8 cellular contexts compared by ENCODE assay signal in the genomic region with DNA sequence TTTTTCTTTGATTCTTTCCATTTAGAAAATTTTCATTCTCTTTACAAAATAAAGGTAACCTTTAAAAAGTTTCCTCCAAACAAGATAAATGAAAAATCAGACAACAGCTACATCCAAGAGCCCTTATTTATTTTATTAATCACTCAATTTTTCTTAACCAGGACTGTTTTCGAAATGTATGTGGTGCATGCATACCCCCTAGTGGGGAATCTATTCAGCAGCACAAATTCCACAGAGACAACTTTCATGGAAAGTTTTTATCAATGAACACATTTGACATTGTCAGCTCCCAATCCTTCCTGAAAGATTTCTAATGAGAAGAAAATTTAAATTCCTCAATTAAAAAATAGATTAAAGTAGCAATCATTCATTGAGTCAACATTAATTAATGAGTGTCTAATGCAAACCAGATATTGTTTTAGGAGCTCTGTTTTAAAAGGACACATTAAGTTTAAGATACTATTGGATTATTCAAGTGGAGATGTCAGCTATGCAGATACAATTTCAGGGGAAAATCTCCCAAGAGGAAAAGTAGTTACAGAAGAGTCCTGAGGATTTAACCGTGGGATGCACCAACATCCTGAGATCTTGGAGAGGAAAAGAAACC. TPM values are rescaled to one million over a fixed set of nuclear protein-coding genes. Genes with fewer than 3 reads are reported as not detected.
A peak's percentile ranks its signal among the peaks of the same experiment; 100 is the strongest.
DNase-seq lines count a peak whose midpoint lies in the region; TF ChIP-seq lines count a peak whose summit lies in the region.

No MANE protein-coding gene starts in this region.

- H2AFZ ChIP-seq in PC-9 = no peak overlapping the region
- no peak overlapping the region for H2AFZ ChIP-seq in fibroblast of lung (ENCODE audit: low read length)

- TF ChIP-seq POLR2A in spleen (IDR thresholded peaks at IDR 0.05) = no peak

- peaks cover 14% of the 10 kb centered on the region; the same call in 1 of the 2 replicates for H3F3A ChIP-seq in PC-9 (ENCODE audit: insufficient read depth, low read depth)

- H4K20me1 ChIP-seq in PC-9 (ENCODE audit: insufficient read depth) (no peaks in the 10 kb centered on the region), fibroblast of lung (ENCODE audit: control insufficient read depth, extremely low read depth, insufficient read depth, low read length) (no peaks in the 10 kb centered on the region)

- H3K4me3 ChIP-seq in PC-9 = no peak overlapping the region
- H3K4me3 ChIP-seq in fibroblast of lung (replicated peaks in 1 of 4; ENCODE audit: control extremely low read depth in 1 of 4, insufficient read depth in 1 of 4, low read depth in 3 of 4, low read length in 4 of 4) = no peak overlapping the region
- H3K4me3 ChIP-seq in spleen = no peak overlapping the region

- H3K27me3 ChIP-seq in PC-9 (ENCODE audit: insufficient read depth, low read depth) (no peaks in the 10 kb centered on the region), fibroblast of lung (ENCODE audit: control insufficient read depth, insufficient read depth, low read length) (no peaks in the 10 kb centered on the region), spleen (replicated peaks in 1 of 7) (peaks cover 0 to 47% (median 0%) of the 10 kb centered on the region in 7 donors)

- H3K79me2 ChIP-seq in PC-9 (ENCODE audit: low read depth) = no peaks in the 10 kb centered on the region
- no peaks in the 10 kb centered on the region for H3K79me2 ChIP-seq in fibroblast of lung (ENCODE audit: control insufficient read depth, insufficient read depth, low read length)

- no peak overlapping the region for H3K9ac ChIP-seq in fibroblast of lung (ENCODE audit: insufficient read depth, low read length)

- H3K9me3 ChIP-seq in PC-9 (ENCODE audit: insufficient read depth, low read depth) (no peaks in the 10 kb centered on the region), fibroblast of lung (ENCODE audit: control insufficient read depth, insufficient read depth, low read depth, low read length) (no peaks in the 10 kb centered on the region), spleen (no peaks in the 10 kb centered on the region)

- POLR2A ChIA-PET in PC-9 (lab: Charles Lee; ENCODE audit: unreplicated experiment) = interaction anchor here (0.6 kb wide), 1 partner anchor 1395 kb away, joined by 4 read pairs; no protein-coding TSS in a partner anchor

- H3K4me1 ChIP-seq in PC-9 (replicated peaks; ENCODE audit: insufficient read depth) = peaks cover 16% of the 10 kb centered on the region
- peaks cover 3% of the 10 kb centered on the region for H3K4me1 ChIP-seq in fibroblast of lung (ENCODE audit: control insufficient read depth, extremely low read depth, insufficient read depth, low read length)
- peaks cover 0 to 13% (median 6%) of the 10 kb centered on the region in 6 donors for H3K4me1 ChIP-seq in spleen

- peak; percentile 22 for DNase-seq in NCI-H748 (lab: John Stamatoyannopoulos, UW; ENCODE audit: unreplicated experiment)
- no peak for DNase-seq in NCI-H748 treated with DMSO at 0.1 percent for 48 hours (lab: John Stamatoyannopoulos, UW)
- no peak for DNase-seq in PC-9
- DNase-seq in fibroblast of lung (ENCODE audit: low read depth in 2 of 2) = peak; percentile 43 to 70
- no peak for DNase-seq in spleen
- no peak for DNase-seq in RPMI8226
- no peak for DNase-seq in activated gamma-delta T cell (lab: John Stamatoyannopoulos, UW)
- DNase-seq in HPDE6-E6E7 (ENCODE audit: extremely low spot score) = no peak

- WGBS in spleen, 5 donors = 25 to 44% (median 29%) methylated on average over 2 of the region's 2 CpGs

- H3K9me2 ChIP-seq in PC-9 (ENCODE audit: insufficient read depth) = no peaks in the 10 kb centered on the region

- H3K36me3 ChIP-seq in PC-9 (ENCODE audit: low read depth) (no peaks in the 10 kb centered on the region), fibroblast of lung (ENCODE audit: control insufficient read depth, insufficient read depth, low read length) (no peaks in the 10 kb centered on the region), spleen (no peaks in the 10 kb centered on the region)

- H3K27ac ChIP-seq in PC-9 (no peak overlapping the region), fibroblast of lung (ENCODE audit: insufficient read depth, low read length) (no peak overlapping the region), spleen (no peak overlapping the region)

- CTCF ChIA-PET in PC-9 (lab: Charles Lee) = no interaction called here

- no TSS peak for BruUV-seq in PC-9 (replicated peaks; lab: Mats Ljungman, UMichigan)

- TF ChIP-seq CTCF in PC-9 (conservative IDR thresholded peaks at IDR 0.05) (peak; percentile 77), fibroblast of lung (conservative IDR thresholded peaks at IDR 0.05 in 1 of 2, IDR thresholded peaks at IDR 0.05 in 1 of 2; ENCODE audit: low read depth in 1 of 2, low read length in 2 of 2) (peak; percentile 72 to 85), spleen (IDR thresholded peaks at IDR 0.05 in 8 of 11, conservative IDR thresholded peaks at IDR 0.05 in 3 of 11) (peak in 9 of 11 experiments; percentile 15 to 67 (median 55))

- H3K4me2 ChIP-seq in PC-9 (no peak overlapping the region), fibroblast of lung (ENCODE audit: extremely low read depth, insufficient read depth, low read length) (no peak overlapping the region)

- intact Hi-C loops in PC-9 (cut with micrococcal nuclease; ENCODE audit: unreplicated experiment) = loop anchor here (1.0 to 10.0 kb wide), 4 partner anchors 112 to 1298 kb away; no protein-coding TSS in a partner anchor
- intact Hi-C loops in spleen (cut with DNase I; ENCODE audit: low total_unique reads) = loop anchor here (10.0 kb wide), 2 partner anchors 108 to 1068 kb away; no protein-coding TSS in a partner anchor

RNA-seq across cellular contexts. Expression of a gene that starts 5.2 kb away (rescaled TPM):
- total RNA-seq in PC-9 (2021) (0.52 and 0.55 TPM in 2 replicates), fibroblast of lung (0.77 and 0.83 TPM in 2 replicates), spleen (1 to 10 TPM in 2 of 7 donors, under 1 TPM in 5; 0.26 to 1.1 (median 0.79) TPM)
- polyA plus RNA-seq in fibroblast of lung (1.0 and 1.3 TPM in 2 replicates), spleen (under 1 TPM; 0.13 to 0.20 (median 0.14) TPM)
- 0.56 and 0.96 TPM in 2 replicates for polyA plus RNA-seq in fibroblast of lung (2012)
- 3.7 TPM in 1 of 2 replicates, not detected in the other for polyA minus RNA-seq in fibroblast of lung (ENCODE audit: low replicate concordance)

RNA-seq across cellular contexts. Expression of a gene that starts 8.8 kb away (rescaled TPM):
- total RNA-seq in PC-9 (2021) (25.4 and 32.4 TPM in 2 replicates), fibroblast of lung (32.2 and 38.3 TPM in 2 replicates), spleen (10 to 100 TPM; 23.7 to 34.0 (median 29.4) TPM)
- polyA plus RNA-seq in fibroblast of lung (38.6 and 44.5 TPM in 2 replicates), spleen (10 to 100 TPM; 34.1 to 44.9 (median 36.2) TPM)
- polyA plus RNA-seq in fibroblast of lung (2012) = 39.4 and 49.9 TPM in 2 replicates
- polyA minus RNA-seq in fibroblast of lung (ENCODE audit: low replicate concordance) = 3.8 and 6.3 TPM in 2 replicates

RNA-seq across cellular contexts. Expression of a gene that starts 57.9 kb away (rescaled TPM):
- total RNA-seq in PC-9 (2021) (3.9 and 6.7 TPM in 2 replicates), fibroblast of lung (under 0.01 TPM in 1 of 2 replicates, not detected in the other), spleen (under 1 TPM in 3 of 7 donors, not detected in 4; 0.13 to 0.83 (median 0.32) TPM)
- polyA plus RNA-seq in fibroblast of lung (0.72 and 13.1 TPM in 2 replicates), spleen (1 to 10 TPM in 2 of 3 donors, under 1 TPM in 1; 0.83 to 1.6 (median 1.2) TPM)
- polyA plus RNA-seq in fibroblast of lung (2012) = 0.54 and 9.4 TPM in 2 replicates
- 6.2 TPM in 1 of 2 replicates, not detected in the other for polyA minus RNA-seq in fibroblast of lung (ENCODE audit: low replicate concordance)

Comparison
In these comparisons a context has a peak if more than half of its experiments do, and no peak if none do; other contexts are left out.
1. DNase-seq: peak in NCI-H748 (single experiment) and fibroblast of lung (2 of 2); none in NCI-H748 treated with DMSO at 0.1 percent for 48 hours (single experiment), PC-9 (0 of 2), spleen (single experiment), RPMI8226 (single experiment), activated gamma-delta T cell (single experiment) and HPDE6-E6E7 (single experiment).
2. Peak in every context shown above with its lines, with median percentiles within 50 percentile points of each other: CTCF ChIP-seq.